ENCODE assay signal across 9 cellular contexts in genomic region chr3:38960953-38961622, GRCh38.
A peak's percentile ranks its signal among the peaks of the same experiment; 100 is the strongest.
DNase-seq lines count a peak whose midpoint lies in the region; ATAC-seq and TF ChIP-seq lines count a peak whose summit lies in the region.
"Had no signal": no experiment of that assay in that cellular context is flagged by ENCODE, and none has a peak within 500 bp of the region (broad histone marks: within the 10 kb centered on the region; RNA-seq: fewer than 3 reads in every experiment).

No MANE protein-coding gene starts in this region.

- H3K4me1 ChIP-seq in A673 (ENCODE audit: insufficient read depth, low read length, poor library complexity, severe bottlenecking) (no peaks in the 10 kb centered on the region), endodermal cell (ENCODE audit: control insufficient read depth, insufficient read depth, low read length) (no peaks in the 10 kb centered on the region), mesendoderm (ENCODE audit: control insufficient read depth, low read depth, low read length) (no peaks in the 10 kb centered on the region)

- peak; percentile 10 for DNase-seq in A673 (ENCODE audit: low spot score)
- peak; percentile 4 for DNase-seq in GM12864 (ENCODE audit: low read depth)
- DNase-seq in MG63: peak; percentile 35
- peak; percentile 35 for DNase-seq in SKM-1 (lab: John Stamatoyannopoulos, UW; ENCODE audit: unreplicated experiment)
- peak; percentile 90 for DNase-seq in endodermal cell
- DNase-seq in mesendoderm: peak; percentile 76
- DNase-seq in central memory CD4-positive, alpha-beta T cell: no peak

- H4K5ac ChIP-seq in mesendoderm (ENCODE audit: low read length): no peak overlapping the region

- H3K23ac ChIP-seq in mesendoderm (ENCODE audit: low read length): no peak overlapping the region

- H2BK15ac ChIP-seq in mesendoderm (replicated peaks; ENCODE audit: low read depth): no peak overlapping the region

- H3K27ac ChIP-seq in A673 (ENCODE audit: low read depth, low read length, poor library complexity, severe bottlenecking) (no peak overlapping the region), endodermal cell (ENCODE audit: low read depth, low read length) (no peak overlapping the region), mesendoderm (ENCODE audit: low read depth, low read length) (no peak overlapping the region)

- H3K56ac ChIP-seq in mesendoderm (ENCODE audit: low read length): no peak overlapping the region

- intact Hi-C loops in A673 (cut with micrococcal nuclease; ENCODE audit: unreplicated experiment): no loop called here

- H2BK120ac ChIP-seq in mesendoderm (ENCODE audit: low read depth, low read length): no peak overlapping the region

- no TSS peak for BruUV-seq in A673 (replicated peaks; lab: Mats Ljungman, UMichigan)

- H3K9me3 ChIP-seq in A673 (ENCODE audit: low read depth, low read length, poor library complexity, severe bottlenecking) (no peaks in the 10 kb centered on the region), MG63 (no peaks in the 10 kb centered on the region), endodermal cell (ENCODE audit: control insufficient read depth, low read length) (no peaks in the 10 kb centered on the region)

- H3K4me1 Mint-ChIP-seq in endodermal cell: peaks cover 21% of the 10 kb centered on the region

- CTCF ChIA-PET in A673 (lab: Charles Lee): no interaction called here

- no peaks in the 10 kb centered on the region for H3K9me3 Mint-ChIP-seq in endodermal cell
- H3K9me3 Mint-ChIP-seq: stimulated activated naive CD8-positive, alpha-beta T cell treated with anti-CD3 and anti-CD28 coated beads, Interleukin-15, Interleukin-2, amounts not matched to agents 100 ng/mL and 50 ng/mL, for 24 hours had no signal

- peak; percentile 63 for TF ChIP-seq CTCF in A673 (conservative IDR thresholded peaks at IDR 0.05; ENCODE audit: low read depth, low read length)
- peak; percentile 78 for TF ChIP-seq CTCF in GM12864 (IDR thresholded peaks at IDR 0.05; ENCODE audit: low read depth, low read length, missing control alignments)
- TF ChIP-seq CTCF in endodermal cell (conservative IDR thresholded peaks at IDR 0.05): peak; percentile 93

- peak overlapping the region; percentile 1 for H3K4me3 Mint-ChIP-seq in endodermal cell
- H3K4me3 Mint-ChIP-seq: stimulated activated naive CD8-positive, alpha-beta T cell treated with anti-CD3 and anti-CD28 coated beads, Interleukin-15, Interleukin-2, amounts not matched to agents 100 ng/mL and 50 ng/mL, for 24 hours had no signal

- H3K4ac ChIP-seq in mesendoderm (ENCODE audit: low read depth, low read length): no peak overlapping the region

- H2BK5ac ChIP-seq in mesendoderm (ENCODE audit: low read length): no peak overlapping the region

- H3K18ac ChIP-seq in mesendoderm (ENCODE audit: low read length): no peak overlapping the region

- no peaks in the 10 kb centered on the region for H3K27me3 Mint-ChIP-seq in endodermal cell (ENCODE audit: insufficient read depth)
- H3K27me3 Mint-ChIP-seq: stimulated activated naive CD8-positive, alpha-beta T cell treated with anti-CD3 and anti-CD28 coated beads, Interleukin-15, Interleukin-2, amounts not matched to agents 100 ng/mL and 50 ng/mL, for 24 hours had no signal

- no peak overlapping the region for H3K4me2 ChIP-seq in mesendoderm (ENCODE audit: low read length)

- H3K27me3 ChIP-seq in A673 (replicated peaks; ENCODE audit: insufficient read depth, low read depth, low read length, poor library complexity) (no peaks in the 10 kb centered on the region), MG63 (no peaks in the 10 kb centered on the region), endodermal cell (ENCODE audit: control insufficient read depth, insufficient read depth, low read length, poor library complexity, severe bottlenecking) (no peaks in the 10 kb centered on the region), mesendoderm (ENCODE audit: insufficient read depth, low read length, poor library complexity) (no peaks in the 10 kb centered on the region)

- POLR2A ChIA-PET in A673 (lab: Charles Lee; ENCODE audit: low non-redundant PET): no interaction called here

- no peaks in the 10 kb centered on the region for H3K79me2 ChIP-seq in mesendoderm (ENCODE audit: control insufficient read depth, insufficient read depth, low read length)

- ATAC-seq in GM18517 (IDR thresholded peaks at IDR 0.05; ENCODE audit: unreplicated experiment): no peak

- H4K8ac ChIP-seq in mesendoderm (ENCODE audit: low read depth, low read length): no peak overlapping the region

- H3K36me3 Mint-ChIP-seq in endodermal cell (ENCODE audit: low read depth): no peaks in the 10 kb centered on the region

- H3K79me1 ChIP-seq in mesendoderm (ENCODE audit: low read length): no peaks in the 10 kb centered on the region

- H3K4me3 ChIP-seq in A673 (ENCODE audit: low read depth, low read length, poor library complexity, severe bottlenecking): no peak overlapping the region
- H3K4me3 ChIP-seq in GM12864 (ENCODE audit: low read depth, low read length): no peak overlapping the region
- no peak overlapping the region for H3K4me3 ChIP-seq in MG63
- no peak overlapping the region for H3K4me3 ChIP-seq in endodermal cell (ENCODE audit: low read length)
- H3K4me3 ChIP-seq in mesendoderm (ENCODE audit: low read length): no peak overlapping the region

- no peak overlapping the region for H2AK5ac ChIP-seq in mesendoderm (ENCODE audit: low read length)

- H3K36me3 ChIP-seq in A673 (ENCODE audit: insufficient read depth, low read length, poor library complexity, severe bottlenecking): no peaks in the 10 kb centered on the region
- no peaks in the 10 kb centered on the region for H3K36me3 ChIP-seq in MG63
- H3K36me3 ChIP-seq in endodermal cell (ENCODE audit: control insufficient read depth, insufficient read depth, low read length): no peaks in the 10 kb centered on the region
- no peaks in the 10 kb centered on the region for H3K36me3 ChIP-seq in mesendoderm (ENCODE audit: control insufficient read depth, insufficient read depth, low read length)

- no peak overlapping the region for H3K27ac Mint-ChIP-seq in endodermal cell
- H3K27ac Mint-ChIP-seq: stimulated activated naive CD8-positive, alpha-beta T cell treated with anti-CD3 and anti-CD28 coated beads, Interleukin-15, Interleukin-2, amounts not matched to agents 100 ng/mL and 50 ng/mL, for 24 hours had no signal

- no peak overlapping the region for H3K9ac ChIP-seq in endodermal cell (ENCODE audit: extremely low read depth, low read length, poor library complexity, severe bottlenecking)
- no peak overlapping the region for H3K9ac ChIP-seq in mesendoderm (ENCODE audit: low read length)

- 26 to 54% methylated on average over 2 to 4 of the region's 5 CpGs for WGBS in endodermal cell (ENCODE audit: insufficient coverage in 1 of 2, insufficient read length in 1 of 2), 2 experiments
- WGBS in mesendoderm (ENCODE audit: extremely low coverage, insufficient coverage, low lambda C conversion rate): no CpG with 5 or more reads among the region's 5 CpGs
